ENCODE assay signal across 1 cellular context in the genomic region with DNA sequence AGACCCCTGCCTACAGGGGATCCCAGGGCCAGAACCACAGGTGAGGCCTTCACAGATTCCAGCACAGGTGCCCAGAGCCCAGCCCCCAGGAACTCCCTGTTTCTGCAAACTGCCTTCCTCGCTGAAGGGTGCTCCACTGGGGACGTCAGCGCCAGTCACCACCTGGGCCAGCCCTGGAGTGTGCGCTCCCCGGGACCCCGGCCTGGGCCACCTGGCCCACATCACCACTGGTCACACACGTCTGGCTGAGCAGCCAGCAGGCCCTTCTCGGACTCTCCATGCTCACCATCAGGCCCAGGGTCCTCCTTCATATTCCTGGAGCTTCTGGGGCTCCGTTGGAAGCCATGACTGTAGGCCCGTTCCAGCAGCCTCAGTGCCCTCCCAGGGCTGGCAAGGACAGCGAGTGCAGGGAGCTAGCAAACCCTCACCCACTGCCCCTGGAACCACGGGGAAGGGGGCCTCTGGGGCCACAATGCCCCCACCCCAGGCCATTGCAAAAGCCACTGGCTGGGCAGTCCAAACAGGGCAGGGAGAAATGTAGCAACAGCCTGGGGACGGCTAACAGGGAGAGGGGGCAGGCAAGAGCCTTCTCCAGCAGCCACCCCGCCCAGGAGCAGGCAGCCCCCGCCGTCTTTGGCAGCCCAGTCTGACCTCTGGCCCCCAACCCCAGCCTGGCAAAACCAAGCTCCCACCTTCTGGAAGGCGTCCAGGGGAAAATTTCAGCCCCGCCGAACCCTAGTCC.
TF ChIP-seq lines count a peak whose summit lies in the region.

No MANE protein-coding gene starts in this region.

TF ChIP-seq in SK-N-SH, 30 proteins besides CTCF, POLR2A, EP300 and RAD21 (continued from another document):
- TF ChIP-seq, protein P1, sequence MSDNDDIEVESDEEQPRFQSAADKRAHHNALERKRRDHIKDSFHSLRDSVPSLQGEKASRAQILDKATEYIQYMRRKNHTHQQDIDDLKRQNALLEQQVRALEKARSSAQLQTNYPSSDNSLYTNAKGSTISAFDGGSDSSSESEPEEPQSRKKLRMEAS (IDR thresholded peaks at IDR 0.05; ENCODE audit: low read depth): no peak
- TF ChIP-seq, protein P2, sequence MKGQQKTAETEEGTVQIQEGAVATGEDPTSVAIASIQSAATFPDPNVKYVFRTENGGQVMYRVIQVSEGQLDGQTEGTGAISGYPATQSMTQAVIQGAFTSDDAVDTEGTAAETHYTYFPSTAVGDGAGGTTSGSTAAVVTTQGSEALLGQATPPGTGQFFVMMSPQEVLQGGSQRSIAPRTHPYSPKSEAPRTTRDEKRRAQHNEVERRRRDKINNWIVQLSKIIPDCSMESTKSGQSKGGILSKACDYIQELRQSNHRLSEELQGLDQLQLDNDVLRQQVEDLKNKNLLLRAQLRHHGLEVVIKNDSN (IDR thresholded peaks at IDR 0.05; ENCODE audit: borderline replicate concordance, low read depth): no peak
- no peak for TF ChIP-seq EZH2phosphoT487 (IDR thresholded peaks at IDR 0.05; ENCODE audit: borderline replicate concordance, low read depth)
- TF ChIP-seq NFIC (IDR thresholded peaks at IDR 0.05; ENCODE audit: borderline replicate concordance): no peak
- no peak for TF ChIP-seq SMC3 (IDR thresholded peaks at IDR 0.05; ENCODE audit: low read depth, low read length)
- TF ChIP-seq RXRA (IDR thresholded peaks at IDR 0.05; ENCODE audit: borderline replicate concordance, low read depth): no peak
- no peak for TF ChIP-seq FOSL2 (IDR thresholded peaks at IDR 0.05; ENCODE audit: borderline replicate concordance, low read depth)
- no peak for TF ChIP-seq TEAD4 (IDR thresholded peaks at IDR 0.05; ENCODE audit: borderline replicate concordance, insufficient read depth)
- no peak for TF ChIP-seq POLR2AphosphoS5 (IDR thresholded peaks at IDR 0.05; ENCODE audit: low read depth, low read length)
